ENCODE assay signal across 10 cellular contexts in genomic region chr7:133344275-133344674, GRCh38.
A peak's percentile ranks its signal among the peaks of the same experiment; 100 is the strongest.
DNase-seq lines count a peak whose midpoint lies in the region; ATAC-seq and TF ChIP-seq lines count a peak whose summit lies in the region.
"Had no signal": no experiment of that assay in that cellular context is flagged by ENCODE, and none has a peak within 500 bp of the region (broad histone marks: within the 10 kb centered on the region; RNA-seq: fewer than 3 reads in every experiment).

No MANE protein-coding gene starts in this region.

- H3K27ac ChIP-seq in KMS-11 = no peak overlapping the region
- H3K27ac ChIP-seq in gastroesophageal sphincter = no peak overlapping the region
- H3K27ac ChIP-seq: stomach had no signal

- H3K4me1 ChIP-seq in KMS-11 (ENCODE audit: low read depth, poor library complexity, severe bottlenecking) (peaks cover 8% of the 10 kb centered on the region), gastroesophageal sphincter (peaks cover 0 to 6% (median 0%) of the 10 kb centered on the region in 3 donors)
- H3K4me1 ChIP-seq: stomach had no signal

- no peak overlapping the region for H3K4me3 ChIP-seq in KMS-11 (IDR thresholded peaks at IDR 0.05; ENCODE audit: insufficient read depth, low read depth, low read length)
- H3K4me3 ChIP-seq in gastroesophageal sphincter = no peak overlapping the region
- H3K4me3 ChIP-seq: stomach had no signal

- WGBS in gastroesophageal sphincter (ENCODE audit: low coverage in 1 of 2), 2 donors = 68 to 73% methylated on average over 2 to 3 of the region's 3 CpGs

- TF ChIP-seq CTCF in KMS-11 (conservative IDR thresholded peaks at IDR 0.05; ENCODE audit: low read depth, low read length) = peak; percentile 85
- no peak for TF ChIP-seq CTCF in gastroesophageal sphincter (IDR thresholded peaks at IDR 0.05)

- ATAC-seq in HG02759 (IDR thresholded peaks at IDR 0.05; ENCODE audit: unreplicated experiment) (no peak), gastroesophageal sphincter (no peak)

- no peak overlapping the region for H3K4me2 ChIP-seq in KMS-11

- H3K9ac ChIP-seq in KMS-11 = no peak overlapping the region

- H3K36me3 ChIP-seq in KMS-11 (ENCODE audit: insufficient read depth) (no peaks in the 10 kb centered on the region), gastroesophageal sphincter (no peaks in the 10 kb centered on the region)

- no peaks in the 10 kb centered on the region for H3K79me2 ChIP-seq in KMS-11 (ENCODE audit: insufficient read depth, low read depth)

- H4K20me1 ChIP-seq in KMS-11 (ENCODE audit: insufficient read depth) = no peaks in the 10 kb centered on the region

- no peak for TF ChIP-seq POLR2A in gastroesophageal sphincter (IDR thresholded peaks at IDR 0.05)

- H3K27me3 ChIP-seq in KMS-11 (ENCODE audit: insufficient read depth, low read depth) (no peaks in the 10 kb centered on the region), gastroesophageal sphincter (no peaks in the 10 kb centered on the region)
- H3K27me3 ChIP-seq: stomach had no signal

- DNase-seq in DMS53 treated with DMSO at 0.1 percent for 48 hours (lab: John Stamatoyannopoulos, UW; ENCODE audit: unreplicated experiment) (peak; percentile 9), amniotic stem cell (lab: John Stamatoyannopoulos, UW) (peak; percentile 10), lung microvascular endothelial cell (ENCODE audit: low read depth in 2 of 2) (peak; percentile 30 to 51), A172 (ENCODE audit: low spot score) (no peak)
- DNase-seq in activated CD4-positive, alpha-beta T cell treated with anti-CD3 and anti-CD28 coated beads for 48 hours = no peak
- DNase-seq: activated T-cell treated with anti-CD3 and anti-CD28 coated beads, Interleukin-2, amount 50 U/mL, for 48 hours; stomach had no signal

- TF ChIP-seq EP300 in gastroesophageal sphincter (IDR thresholded peaks at IDR 0.05) = no peak

- H2AFZ ChIP-seq in KMS-11 (ENCODE audit: low read depth) = no peak overlapping the region

- peaks cover 0 to 34% (median 3%) of the 10 kb centered on the region in 3 donors for H3K9me3 ChIP-seq in gastroesophageal sphincter

Comparison
In these comparisons a context has a peak if more than half of its experiments do, and no peak if none do; other contexts are left out.
1. DNase-seq: peak in DMS53 treated with DMSO at 0.1 percent for 48 hours (single experiment), amniotic stem cell (single experiment) and lung microvascular endothelial cell (2 of 2); none in activated CD4-positive, alpha-beta T cell treated with anti-CD3 and anti-CD28 coated beads for 48 hours (single experiment) and A172 (single experiment).